ENCODE assay signal across 6 cellular contexts in genomic region chr14:23277928-23278327, GRCh38. TPM values are rescaled to one million over a fixed set of nuclear protein-coding genes. Genes with fewer than 3 reads are reported as not detected.
"Had no signal": no experiment of that assay in that cellular context is flagged by ENCODE, and none has a peak within 500 bp of the region (broad histone marks: within the 10 kb centered on the region; RNA-seq: fewer than 3 reads in every experiment).

No MANE protein-coding gene starts in this region.

RNA-seq across cellular contexts. Expression of gene RNF212B, which starts 40.2 kb away (rescaled TPM):
- total RNA-seq: MCF 10A, OCI-LY7, PC-9, Peyer's patch, SK-MEL-5 had no signal
- polyA plus RNA-seq: SK-N-SH had no signal
